Comparison of ENCODE assay signal across 12 cellular contexts in the genomic region with DNA sequence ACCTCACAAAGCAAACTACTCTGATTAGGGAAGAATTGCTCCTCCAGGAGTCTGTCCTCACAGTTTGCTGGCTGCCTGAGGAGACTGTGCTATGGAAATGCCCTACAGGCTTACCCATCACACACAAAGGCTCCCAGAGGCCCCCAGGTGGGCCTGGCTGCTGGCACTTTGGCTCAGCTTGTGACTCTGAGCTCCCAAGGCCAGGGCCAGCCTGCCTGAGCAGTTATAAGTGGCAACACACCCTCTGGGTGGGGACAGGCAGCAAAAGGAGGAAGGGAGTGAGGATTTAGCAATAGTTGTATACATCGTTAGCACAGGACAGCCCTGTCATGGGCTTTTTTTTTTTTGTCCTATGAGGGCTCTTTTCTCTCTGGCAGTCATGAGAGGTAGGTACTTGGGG.
DNase-seq lines count a peak whose midpoint lies in the region; ATAC-seq and TF ChIP-seq lines count a peak whose summit lies in the region.
"Had no signal": no experiment of that assay in that cellular context is flagged by ENCODE, and none has a peak within 500 bp of the region (broad histone marks: within the 10 kb centered on the region; RNA-seq: fewer than 3 reads in every experiment).

No MANE protein-coding gene starts in this region.

- TF ChIP-seq CTCF in HL-60 (IDR thresholded peaks at IDR 0.05; ENCODE audit: insufficient read depth, low read length), result no peak
- TF ChIP-seq CTCF in RWPE1 (conservative IDR thresholded peaks at IDR 0.05; ENCODE audit: low read depth), result no peak

- POLR2A ChIA-PET in RWPE1 (lab: Yijun Ruan, JAX; ENCODE audit: low non-redundant PET), result no interaction called here

- H3K9me3 ChIP-seq in iPS-18a (ENCODE audit: control insufficient read depth, low read depth, low read length), result no peaks in the 10 kb centered on the region
- H3K9me3 ChIP-seq: vagina had no signal

- CTCF ChIA-PET in RWPE1 (lab: Yijun Ruan, JAX), result interaction anchor here (0.6 to 0.9 kb wide), 4 partner anchors 8 to 1857 kb away, joined by 3 to 5 read pairs (median 4); no protein-coding TSS in a partner anchor

- ATAC-seq in sciatic nerve (peak; percentile 49), HG03432 (IDR thresholded peaks at IDR 0.05; ENCODE audit: unreplicated experiment) (no peak), HG02798 (IDR thresholded peaks at IDR 0.05; ENCODE audit: poor library complexity, unreplicated experiment) (no peak)
- ATAC-seq: activated CD8-positive, alpha-beta T cell treated with anti-CD3 and anti-CD28 coated beads, Interleukin-2, amount 10 ng/mL, durations not matched to agents 7 days and 5 days had no signal

- peaks cover 3% of the 10 kb centered on the region for H3K36me3 ChIP-seq in iPS-18a (ENCODE audit: control insufficient read depth, low read depth, low read length)
- H3K36me3 ChIP-seq: vagina had no signal

- DNase-seq in HL-60 (ENCODE audit: low read depth in 1 of 2, low spot score in 1 of 2), result peak in 1 of 2 experiments; percentile 81
- no peak for DNase-seq in RWPE1 (ENCODE audit: low spot score)
- DNase-seq in sciatic nerve (ENCODE audit: low spot score), result no peak
- DNase-seq in NCI-H1105 (lab: John Stamatoyannopoulos, UW), result no peak
- no peak for DNase-seq in immature natural killer cell
- DNase-seq: activated CD8-positive, alpha-beta T cell treated with anti-CD3 and anti-CD28 coated beads, Interleukin-2, amount 10 ng/mL, durations not matched to agents 7 days and 5 days; CD4-positive, alpha-beta memory T cell had no signal

- no peak overlapping the region for H3K4me3 ChIP-seq in HL-60 (replicated peaks; ENCODE audit: insufficient read depth, low read length)
- H3K4me3 ChIP-seq in iPS-18a (ENCODE audit: low read length), result no peak overlapping the region
- H3K4me3 ChIP-seq: vagina had no signal

- H3K27ac Mint-ChIP-seq in immature natural killer cell, result no peak overlapping the region
- H3K27ac Mint-ChIP-seq: activated CD8-positive, alpha-beta T cell treated with anti-CD3 and anti-CD28 coated beads, Interleukin-2, amount 10 ng/mL, durations not matched to agents 7 days and 5 days; CD4-positive, alpha-beta memory T cell had no signal

- intact Hi-C loops in sciatic nerve (cut with DNase I), result no loop called here

- H3K27me3 Mint-ChIP-seq in immature natural killer cell (ENCODE audit: low read depth in 3 of 3), result peaks cover 3 to 7% (median 4%) of the 10 kb centered on the region in 3 donors

- peak overlapping the region; percentile 69 for H3K27ac ChIP-seq in HL-60 (replicated peaks)
- peak overlapping the region; percentile 36 for H3K27ac ChIP-seq in RWPE1
- no peak overlapping the region for H3K27ac ChIP-seq in iPS-18a (ENCODE audit: low read length)
- H3K27ac ChIP-seq: parathyroid adenoma, vagina had no signal

- H3K4me1 ChIP-seq in iPS-18a (ENCODE audit: control insufficient read depth, low read depth, low read length), result peaks cover 7% of the 10 kb centered on the region

- no peaks in the 10 kb centered on the region for H3K36me3 Mint-ChIP-seq in immature natural killer cell
- H3K36me3 Mint-ChIP-seq: CD4-positive, alpha-beta memory T cell had no signal

- H3K4me1 Mint-ChIP-seq in immature natural killer cell, result peaks cover 0 to 2% of the 10 kb centered on the region in 2 donors

- H3K4me3 Mint-ChIP-seq in immature natural killer cell, result no peak overlapping the region
- H3K4me3 Mint-ChIP-seq: activated CD8-positive, alpha-beta T cell treated with anti-CD3 and anti-CD28 coated beads, Interleukin-2, amount 10 ng/mL, durations not matched to agents 7 days and 5 days; CD4-positive, alpha-beta memory T cell had no signal

- H3K9me3 Mint-ChIP-seq in immature natural killer cell, result no peaks in the 10 kb centered on the region

- H3K9ac ChIP-seq in iPS-18a (ENCODE audit: low read length), result peak overlapping the region; percentile 3
- H3K9ac ChIP-seq: parathyroid adenoma had no signal

- no peaks in the 10 kb centered on the region for H3K27me3 ChIP-seq in HL-60 (ENCODE audit: insufficient read depth, poor library complexity, severe bottlenecking)
- no peaks in the 10 kb centered on the region for H3K27me3 ChIP-seq in iPS-18a (ENCODE audit: control insufficient read depth, insufficient read depth, low read length)
- H3K27me3 ChIP-seq: vagina had no signal
